14 cellular contexts compared by ENCODE assay signal in the genomic region with DNA sequence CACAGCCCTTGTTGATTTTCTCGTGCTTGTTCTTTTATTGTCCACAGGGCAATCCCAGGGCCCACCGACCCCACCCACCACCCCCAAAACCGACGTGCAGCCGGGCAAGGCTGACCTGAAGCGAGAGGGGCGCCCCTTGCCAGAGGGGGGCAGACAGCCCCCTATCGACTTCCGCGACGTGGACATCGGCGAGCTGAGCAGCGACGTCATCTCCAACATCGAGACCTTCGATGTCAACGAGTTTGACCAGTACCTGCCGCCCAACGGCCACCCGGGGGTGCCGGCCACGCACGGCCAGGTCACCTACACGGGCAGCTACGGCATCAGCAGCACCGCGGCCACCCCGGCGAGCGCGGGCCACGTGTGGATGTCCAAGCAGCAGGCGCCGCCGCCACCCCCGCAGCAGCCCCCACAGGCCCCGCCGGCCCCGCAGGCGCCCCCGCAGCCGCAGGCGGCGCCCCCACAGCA. TPM values are rescaled to one million over a fixed set of nuclear protein-coding genes. Genes with fewer than 3 reads are reported as not detected.
A peak's percentile ranks its signal among the peaks of the same experiment; 100 is the strongest.
DNase-seq lines count a peak whose midpoint lies in the region; ATAC-seq and TF ChIP-seq lines count a peak whose summit lies in the region.
"Had no signal": no experiment of that assay in that cellular context is flagged by ENCODE, and none has a peak within 500 bp of the region (broad histone marks: within the 10 kb centered on the region; RNA-seq: fewer than 3 reads in every experiment).

No MANE protein-coding gene starts in this region.

- H3F3A ChIP-seq in DOHH2 (ENCODE audit: control insufficient read depth, insufficient read depth) = peaks cover 13% of the 10 kb centered on the region

- no peaks in the 10 kb centered on the region for H3K9me2 ChIP-seq in DOHH2 (replicated peaks; ENCODE audit: control insufficient read depth, low read length)

- no peak for ATAC-seq in WTC11
- ATAC-seq in naive thymus-derived CD4-positive, alpha-beta T cell = no peak
- no peak for ATAC-seq in HG03354 (IDR thresholded peaks at IDR 0.05; ENCODE audit: poor library complexity, severe bottlenecking, unreplicated experiment)
- ATAC-seq: stimulated activated naive B cell treated with anti-CD40 and anti-IgM and Interleukin-4, amounts not matched to agents 10 μg/mL and 1 μg/mL and 100 μg/mL, for 72 hours had no signal

- H3K4me3 ChIP-seq in DOHH2 (ENCODE audit: low read length) = no peak overlapping the region
- H3K4me3 ChIP-seq in fibroblast of villous mesenchyme (ENCODE audit: low read depth, low read length) = peak overlapping the region; percentile 83
- no peak overlapping the region for H3K4me3 ChIP-seq in naive thymus-derived CD4-positive, alpha-beta T cell (ENCODE audit: low read length)

- H3K9me3 Mint-ChIP-seq in WTC11 (no peaks in the 10 kb centered on the region), osteocyte (ENCODE audit: unreplicated experiment) (no peaks in the 10 kb centered on the region)
- H3K9me3 Mint-ChIP-seq in naive thymus-derived CD4-positive, alpha-beta T cell = peaks cover 0 to 7% (median 0%) of the 10 kb centered on the region in 11 donors
- H3K9me3 Mint-ChIP-seq: activated B cell treated with CpG ODN at 0.5 μM for 24 hours had no signal

- H3K4me3 Mint-ChIP-seq in WTC11 = peak overlapping the region; percentile 95
- peak overlapping the region; percentile 94 for H3K4me3 Mint-ChIP-seq in osteocyte (ENCODE audit: unreplicated experiment)
- no peak overlapping the region for H3K4me3 Mint-ChIP-seq in naive thymus-derived CD4-positive, alpha-beta T cell

- peaks cover 30% of the 10 kb centered on the region for H3K27me3 Mint-ChIP-seq in WTC11 (ENCODE audit: low read depth)
- H3K27me3 Mint-ChIP-seq in osteocyte (ENCODE audit: unreplicated experiment) = peaks cover 18% of the 10 kb centered on the region
- peaks cover 51 to 68% (median 57%) of the 10 kb centered on the region in 5 donors for H3K27me3 Mint-ChIP-seq in naive thymus-derived CD4-positive, alpha-beta T cell

- CTCF ChIA-PET in WTC11 (lab: Charles Lee) = interaction anchor here (0.6 to 2.0 kb wide), 4 partner anchors 29 to 416 kb away, joined by 3 to 7 read pairs (median 6); no protein-coding TSS in a partner anchor
- CTCF ChIA-PET in naive thymus-derived CD4-positive, alpha-beta T cell (lab: Charles Lee) = no interaction called here

- peaks cover 30% of the 10 kb centered on the region for H3K79me2 ChIP-seq in DOHH2 (ENCODE audit: control insufficient read depth, low read length)

- POLR2A ChIA-PET in WTC11 (lab: Charles Lee) = interaction anchor here (0.6 to 1.7 kb wide), 3 partner anchors 407 to 804 kb away, joined by 3 to 4 read pairs (median 3); no protein-coding TSS in a partner anchor
- POLR2A ChIA-PET in naive thymus-derived CD4-positive, alpha-beta T cell (lab: Charles Lee) = no interaction called here

- DNase-seq in WTC11 (ENCODE audit: low spot score) (peak; percentile 29), fibroblast of villous mesenchyme (ENCODE audit: low read depth) (no peak), osteocyte (ENCODE audit: extremely low spot score, unreplicated experiment) (no peak), NCI-H187 treated with DMSO at 0.1 percent for 48 hours (lab: John Stamatoyannopoulos, UW) (no peak), RPMI8226 (no peak)
- no peak for DNase-seq in naive thymus-derived CD4-positive, alpha-beta T cell
- DNase-seq: activated B cell treated with CpG ODN at 0.5 μM for 24 hours; activated gamma-delta T cell; NCI-H2081 treated with DMSO at 0.1 percent for 48 hours; stimulated activated naive B cell treated with anti-CD40 and anti-IgM and Interleukin-4, amounts not matched to agents 10 μg/mL and 1 μg/mL and 100 μg/mL, for 72 hours had no signal

- H3K36me3 Mint-ChIP-seq in WTC11 (peaks cover 7% of the 10 kb centered on the region), osteocyte (ENCODE audit: unreplicated experiment) (no peaks in the 10 kb centered on the region)
- peaks cover 0 to 19% (median 5%) of the 10 kb centered on the region in 5 donors for H3K36me3 Mint-ChIP-seq in naive thymus-derived CD4-positive, alpha-beta T cell

- no peaks in the 10 kb centered on the region for H3K9me3 ChIP-seq in DOHH2 (ENCODE audit: control insufficient read depth, insufficient read depth, low read length)
- H3K9me3 ChIP-seq in naive thymus-derived CD4-positive, alpha-beta T cell (ENCODE audit: control insufficient read depth in 2 of 3, low read length in 3 of 3) = no peaks in the 10 kb centered on the region

- H3K36me3 ChIP-seq in DOHH2 (ENCODE audit: control insufficient read depth, low read length) = peaks cover 26% of the 10 kb centered on the region
- H3K36me3 ChIP-seq in naive thymus-derived CD4-positive, alpha-beta T cell (ENCODE audit: control insufficient read depth in 2 of 3, insufficient read depth in 3 of 3, low read length in 3 of 3) = no peaks in the 10 kb centered on the region

- H3K4me1 ChIP-seq in DOHH2 (ENCODE audit: control insufficient read depth, low read length) = peaks cover 20% of the 10 kb centered on the region
- no peaks in the 10 kb centered on the region for H3K4me1 ChIP-seq in naive thymus-derived CD4-positive, alpha-beta T cell (ENCODE audit: control insufficient read depth in 2 of 2, insufficient read depth in 2 of 2, low read length in 2 of 2)

- peaks cover 57% of the 10 kb centered on the region for H3K4me1 Mint-ChIP-seq in WTC11
- H3K4me1 Mint-ChIP-seq in osteocyte (ENCODE audit: unreplicated experiment) = peaks cover 38% of the 10 kb centered on the region
- peaks cover 6 to 22% (median 11%) of the 10 kb centered on the region in 7 donors for H3K4me1 Mint-ChIP-seq in naive thymus-derived CD4-positive, alpha-beta T cell

- peaks cover 6% of the 10 kb centered on the region for H4K20me1 ChIP-seq in DOHH2 (ENCODE audit: control insufficient read depth, insufficient read depth, low read depth, low read length)

- H3K27ac Mint-ChIP-seq in WTC11 (no peak overlapping the region), osteocyte (ENCODE audit: unreplicated experiment) (no peak overlapping the region)
- no peak overlapping the region for H3K27ac Mint-ChIP-seq in naive thymus-derived CD4-positive, alpha-beta T cell
- H3K27ac Mint-ChIP-seq: activated B cell treated with CpG ODN at 0.5 μM for 24 hours had no signal

- no peak for TF ChIP-seq CTCF in DOHH2 (IDR thresholded peaks at IDR 0.05; ENCODE audit: low read depth, low read length, poor library complexity, severe bottlenecking)
- no peak for TF ChIP-seq CTCF in WTC11 (IDR thresholded peaks at IDR 0.05)
- TF ChIP-seq CTCF in fibroblast of villous mesenchyme (IDR thresholded peaks at IDR 0.05; ENCODE audit: insufficient read depth, low read depth, low read length) = no peak
- no peak for TF ChIP-seq CTCF in osteocyte (IDR thresholded peaks at IDR 0.05)

- H3K4me2 ChIP-seq in DOHH2 (ENCODE audit: low read length) = peak overlapping the region; percentile 99; the same call in 1 of the 2 replicates

- H3K27me3 ChIP-seq in DOHH2 (ENCODE audit: control insufficient read depth, low read length) = peaks cover 12% of the 10 kb centered on the region
- peaks cover 2 to 4% of the 10 kb centered on the region in 2 donors for H3K27me3 ChIP-seq in naive thymus-derived CD4-positive, alpha-beta T cell (ENCODE audit: control insufficient read depth in 2 of 2, insufficient read depth in 2 of 2, low read length in 2 of 2)

- intact Hi-C loops in naive thymus-derived CD4-positive, alpha-beta T cell (cut with micrococcal nuclease) = no loop called here

- no peak overlapping the region for H3K27ac ChIP-seq in DOHH2 (ENCODE audit: low read depth, low read length)
- H3K27ac ChIP-seq in naive thymus-derived CD4-positive, alpha-beta T cell (ENCODE audit: low read depth, low read length) = no peak overlapping the region

TF ChIP-seq in WTC11, 78 proteins besides CTCF, POLR2A, EP300 and RAD21 (continues in another document):
- TF ChIP-seq, protein P1, sequence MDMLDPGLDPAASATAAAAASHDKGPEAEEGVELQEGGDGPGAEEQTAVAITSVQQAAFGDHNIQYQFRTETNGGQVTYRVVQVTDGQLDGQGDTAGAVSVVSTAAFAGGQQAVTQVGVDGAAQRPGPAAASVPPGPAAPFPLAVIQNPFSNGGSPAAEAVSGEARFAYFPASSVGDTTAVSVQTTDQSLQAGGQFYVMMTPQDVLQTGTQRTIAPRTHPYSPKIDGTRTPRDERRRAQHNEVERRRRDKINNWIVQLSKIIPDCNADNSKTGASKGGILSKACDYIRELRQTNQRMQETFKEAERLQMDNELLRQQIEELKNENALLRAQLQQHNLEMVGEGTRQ (CRISPR knock-in tag; IDR thresholded peaks at IDR 0.05) = no peak
- TF ChIP-seq CREB1 (CRISPR knock-in tag; IDR thresholded peaks at IDR 0.05) (no peak), KAT7 (CRISPR knock-in tag; IDR thresholded peaks at IDR 0.05; ENCODE audit: borderline replicate concordance) (no peak), FOXP1 (CRISPR knock-in tag; IDR thresholded peaks at IDR 0.05; ENCODE audit: borderline replicate concordance) (no peak), AFF4 (CRISPR knock-in tag; IDR thresholded peaks at IDR 0.05; ENCODE audit: borderline replicate concordance) (no peak)

RNA-seq across cellular contexts. Expression of gene SOX9, which starts 2.7 kb away (rescaled TPM):
- total RNA-seq in WTC11 (2021) = 8.1 to 9.0 TPM (median 8.9 TPM) in 3 replicates
- 1.3 and 1.7 TPM in 2 replicates for total RNA-seq in fibroblast of villous mesenchyme
- 1.8 and 1.9 TPM in 2 replicates for total RNA-seq in osteocyte
- not detected for total RNA-seq in naive thymus-derived CD4-positive, alpha-beta T cell
- not detected for polyA plus RNA-seq in naive thymus-derived CD4-positive, alpha-beta T cell
- total RNA-seq: endothelial cell of umbilical vein, OCI-LY7 had no signal
- polyA plus RNA-seq: endothelial cell of umbilical vein had no signal

Comparison
In these comparisons a context has a peak if more than half of its experiments do, and no peak if none do; other contexts are left out.
1. H3K4me3 Mint-ChIP-seq: peak in WTC11 (single experiment) and osteocyte (single experiment); none in naive thymus-derived CD4-positive, alpha-beta T cell (0 of 10).